12 cellular contexts compared by ENCODE assay signal in genomic region chr16:89946515-89946914, GRCh38.
"Had no signal": no experiment of that assay in that cellular context is flagged by ENCODE, and none has a peak within 500 bp of the region (broad histone marks: within the 10 kb centered on the region; RNA-seq: fewer than 3 reads in every experiment).

No MANE protein-coding gene starts in this region.

- H3K27ac Mint-ChIP-seq: activated T-helper 1 cell treated with anti-CD3 and anti-CD28 coated beads, Interleukin-12 subunit alpha, Interleukin-12 subunit beta, Interleukin-2, Interleukin-4 antibody, amounts not matched to agents 30 ng/mL and 10 ng/mL and 1 ng/mL, durations not matched to agents 14 hours and 24 hours and 36 hours had no signal

- FAIRE-seq: astrocyte, endometrium had no signal

- ATAC-seq: gastroesophageal sphincter, left cardiac atrium, lower lobe of right lung, sciatic nerve had no signal

- DNase-seq: activated CD4-positive, alpha-beta T cell treated with anti-CD3 and anti-CD28 coated beads for 48 hours; activated naive CD4-positive, alpha-beta T cell treated with Interleukin-2 at 50 U/mL for 16 hours; left cardiac atrium; lower lobe of right lung; midbrain; spleen; T-helper 2 cell had no signal

- H3K9me3 Mint-ChIP-seq: activated T-helper 1 cell treated with anti-CD3 and anti-CD28 coated beads, Interleukin-12 subunit alpha, Interleukin-12 subunit beta, Interleukin-2, Interleukin-4 antibody, amounts not matched to agents 30 ng/mL and 10 ng/mL and 1 ng/mL, durations not matched to agents 14 hours and 24 hours and 36 hours had no signal
